In genomic region chr10:132175401-132175800, GRCh38 we compare ENCODE assay signal across 19 cellular contexts. TPM values are rescaled to one million over a fixed set of nuclear protein-coding genes. Genes with fewer than 3 reads are reported as not detected.
DNase-seq lines count a peak whose midpoint lies in the region; ATAC-seq and TF ChIP-seq lines count a peak whose summit lies in the region.
"Had no signal": no experiment of that assay in that cellular context is flagged by ENCODE, and none has a peak within 500 bp of the region (broad histone marks: within the 10 kb centered on the region; RNA-seq: fewer than 3 reads in every experiment).

No MANE protein-coding gene starts in this region.

- H3K9me3 ChIP-seq in BLaER1 (no peaks in the 10 kb centered on the region), spleen (no peaks in the 10 kb centered on the region)

- H3K36me3 Mint-ChIP-seq in CD14-positive monocyte (no peaks in the 10 kb centered on the region), glutamatergic neuron (ENCODE audit: unreplicated experiment) (no peaks in the 10 kb centered on the region)
- H3K36me3 Mint-ChIP-seq: CD4-positive, CD25-positive, alpha-beta regulatory T cell had no signal

- H3K27ac ChIP-seq in BLaER1 (no peak overlapping the region), spleen (no peak overlapping the region)
- H3K27ac ChIP-seq: KMS-11, SK-N-MC had no signal

- H3K27ac Mint-ChIP-seq in CD14-positive monocyte (no peak overlapping the region), glutamatergic neuron (ENCODE audit: unreplicated experiment) (no peak overlapping the region)
- H3K27ac Mint-ChIP-seq: HFFc6 had no signal

- H3K4me1 Mint-ChIP-seq in CD14-positive monocyte (no peaks in the 10 kb centered on the region), glutamatergic neuron (ENCODE audit: low read depth, unreplicated experiment) (peaks cover 31% of the 10 kb centered on the region)

- intact Hi-C loops in CD14-positive monocyte (cut with micrococcal nuclease) = no loop called here
- intact Hi-C loops in spleen (cut with DNase I; ENCODE audit: low total_unique reads) = no loop called here

- peaks cover 19% of the 10 kb centered on the region for H4K20me1 ChIP-seq in BLaER1

- H3K9ac ChIP-seq in BLaER1 = no peak overlapping the region
- H3K9ac ChIP-seq: KMS-11 had no signal

- 39 to 48% (median 46%) methylated on average over 5 to 6 of the region's 6 CpGs for WGBS in spleen, 5 donors

- TF ChIP-seq CTCF in CD14-positive monocyte (IDR thresholded peaks at IDR 0.05) (no peak), glutamatergic neuron (IDR thresholded peaks at IDR 0.05; ENCODE audit: partially characterized antibody, unreplicated experiment) (no peak), spleen (IDR thresholded peaks at IDR 0.05 in 8 of 11, conservative IDR thresholded peaks at IDR 0.05 in 3 of 11) (no peak)

- ATAC-seq in HG02981 (IDR thresholded peaks at IDR 0.05; ENCODE audit: unreplicated experiment) = no peak
- ATAC-seq: Right ventricle myocardium inferior had no signal

- H3K4me3 ChIP-seq in BLaER1 (no peak overlapping the region), spleen (no peak overlapping the region)
- H3K4me3 ChIP-seq: SK-N-MC had no signal

- no peak for TF ChIP-seq POLR2A in spleen (IDR thresholded peaks at IDR 0.05)

- no peaks in the 10 kb centered on the region for H3K36me3 ChIP-seq in BLaER1
- no peaks in the 10 kb centered on the region for H3K36me3 ChIP-seq in spleen

- H3K4me3 Mint-ChIP-seq in CD14-positive monocyte (no peak overlapping the region), glutamatergic neuron (ENCODE audit: unreplicated experiment) (no peak overlapping the region)
- H3K4me3 Mint-ChIP-seq: CD4-positive, CD25-positive, alpha-beta regulatory T cell; HFFc6 had no signal

- peaks cover 50% of the 10 kb centered on the region for H3K4me1 ChIP-seq in BLaER1
- H3K4me1 ChIP-seq in spleen = peaks cover 0 to 10% (median 0%) of the 10 kb centered on the region in 6 donors
- H3K4me1 ChIP-seq: Caco-2 had no signal

- peaks cover 12% of the 10 kb centered on the region for H3K27me3 ChIP-seq in BLaER1
- H3K27me3 ChIP-seq in spleen (replicated peaks in 1 of 7) = peaks cover 0 to 61% (median 20%) of the 10 kb centered on the region in 7 donors

- H3K27me3 Mint-ChIP-seq in CD14-positive monocyte (ENCODE audit: low read depth in 3 of 3) = peaks cover 27 to 36% (median 33%) of the 10 kb centered on the region in 3 donors
- H3K27me3 Mint-ChIP-seq in glutamatergic neuron (ENCODE audit: unreplicated experiment) = peaks cover 18% of the 10 kb centered on the region

- H3K9me3 Mint-ChIP-seq in CD14-positive monocyte (peaks cover 0 to 11% (median 6%) of the 10 kb centered on the region in 7 donors), glutamatergic neuron (ENCODE audit: unreplicated experiment) (peaks cover 18% of the 10 kb centered on the region)

- DNase-seq in CD14-positive monocyte (ENCODE audit: low spot score) = peak; percentile 7
- peak; percentile 15 for DNase-seq in glutamatergic neuron
- DNase-seq in spleen = peak; percentile 67
- no peak for DNase-seq in NCI-H2081 (lab: John Stamatoyannopoulos, UW)
- no peak for DNase-seq in NCI-H69 (lab: John Stamatoyannopoulos, UW)
- DNase-seq: AML-193; Caco-2; CD4-positive, CD25-positive, alpha-beta regulatory T cell; HFFc6; MV-4-11; NCI-H1930; NCI-H2171; NCI-H446 had no signal

- H3K4me2 ChIP-seq in BLaER1 = peak overlapping the region; percentile 55; the same call in 1 of the 2 replicates
- H3K4me2 ChIP-seq: KMS-11 had no signal

RNA-seq across cellular contexts. Expression of gene DPYSL4, which starts 11.3 kb away (rescaled TPM):
- not detected for polyA plus RNA-seq in CD14-positive monocyte
- 402 TPM for total RNA-seq in glutamatergic neuron (ENCODE audit: unreplicated experiment)
- 1 to 10 TPM in 4 of 7 donors, under 1 TPM in 2, not detected in 1; 0.85 to 6.0 (median 1.6) TPM for total RNA-seq in spleen
- polyA plus RNA-seq in spleen = 1 to 10 TPM in 1 of 3 donors, under 1 TPM in 2; 0.55 to 1.0 (median 0.96) TPM
- total RNA-seq: Caco-2, OCI-LY7 had no signal

Comparison
In these comparisons a context has a peak if more than half of its experiments do, and no peak if none do; other contexts are left out.
1. DNase-seq: peak in CD14-positive monocyte (single experiment), glutamatergic neuron (single experiment) and spleen (single experiment); none in NCI-H2081 (0 of 2) and NCI-H69 (single experiment).
2. RNA of gene DPYSL4, which starts 11.3 kb away (total RNA-seq): 402 TPM in glutamatergic neuron (single experiment); 0.85 to 6.0 TPM in spleen; every median in the first group is over 10 times any median in the second.